In the genomic region with DNA sequence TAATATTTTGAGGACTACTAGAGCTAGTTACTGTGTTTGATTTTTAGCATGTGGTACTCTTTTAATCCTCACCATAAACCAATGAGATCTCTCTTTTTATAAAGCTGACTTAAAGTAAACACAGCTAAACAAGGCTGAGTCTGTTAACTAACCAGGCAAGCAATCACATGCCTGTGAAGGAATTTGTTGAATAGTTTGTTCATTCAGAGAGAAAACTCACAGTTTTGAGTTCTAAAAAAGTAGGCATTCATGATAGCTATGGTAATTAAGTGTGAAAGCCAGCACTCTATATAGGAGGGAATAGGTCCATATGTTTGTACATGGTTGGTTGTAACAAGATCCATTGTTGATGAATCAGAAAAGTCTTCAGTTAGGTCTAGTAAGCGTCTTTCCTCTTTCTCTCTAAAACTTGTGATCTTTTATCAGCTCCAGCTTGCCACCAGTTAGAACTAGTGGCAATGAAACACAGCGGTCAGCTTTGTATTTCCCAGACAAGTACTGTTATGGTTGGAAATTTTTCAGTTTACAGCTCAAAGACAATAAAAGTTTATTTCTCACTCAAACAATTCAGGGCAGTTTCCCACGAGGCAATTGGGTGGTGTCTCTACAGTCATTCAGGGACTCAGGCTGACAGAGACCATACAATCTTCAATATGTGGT, we compare ENCODE assay signal across 25 cellular contexts.
DNase-seq lines count a peak whose midpoint lies in the region; ATAC-seq and TF ChIP-seq lines count a peak whose summit lies in the region.
"Had no signal": no experiment of that assay in that cellular context is flagged by ENCODE, and none has a peak within 500 bp of the region (broad histone marks: within the 10 kb centered on the region; RNA-seq: fewer than 3 reads in every experiment).

No MANE protein-coding gene starts in this region.

- ATAC-seq in stimulated activated effector memory CD8-positive, alpha-beta T cell treated with anti-CD3 and anti-CD28 coated beads, Interleukin-12 subunit alpha, Interleukin-12 subunit beta, amount 100 ng/mL, for 72 hours = no peak
- no peak for ATAC-seq in HG02885 (IDR thresholded peaks at IDR 0.05; ENCODE audit: poor library complexity, unreplicated experiment)
- ATAC-seq: natural killer cell had no signal

- H3K4me3 ChIP-seq in colonic mucosa = no peak overlapping the region
- H3K4me3 ChIP-seq: testis had no signal

- H3K9me3 ChIP-seq in colonic mucosa = no peaks in the 10 kb centered on the region
- H3K9me3 ChIP-seq: testis had no signal

- peak; percentile 10 for DNase-seq in RPMI7951 (ENCODE audit: low read depth)
- peak; percentile 59 for DNase-seq in colonic mucosa
- peak; percentile 11 for DNase-seq in kidney tubule cell (ENCODE audit: low spot score)
- DNase-seq in renal cortical epithelial cell (ENCODE audit: low read depth) = peak; percentile 4
- no peak for DNase-seq in NCI-H345 (lab: John Stamatoyannopoulos, UW)
- no peak for DNase-seq in midbrain (lab: John Stamatoyannopoulos, UW)
- DNase-seq in stimulated activated effector memory CD8-positive, alpha-beta T cell treated with anti-CD3 and anti-CD28 coated beads, Interleukin-12 subunit alpha, Interleukin-12 subunit beta, amount 100 ng/mL, for 72 hours (ENCODE audit: low spot score in 2 of 2) = no peak
- DNase-seq: activated CD4-positive, alpha-beta memory T cell treated with anti-CD3 and anti-CD28 coated beads for 36 hours; activated effector memory CD4-positive, alpha-beta T cell treated with anti-CD3 and anti-CD28 coated beads, Interleukin-2, amount 50 U/mL, for 16 hours; dermis blood vessel endothelial cell; H7; IMR-90; kidney; natural killer cell; NCI-H1105 treated with DMSO at 0.1 percent for 48 hours; NCI-H2081; NCI-H510A treated with DMSO at 0.1 percent for 48 hours; posterior cingulate gyrus; RPMI8226; small intestine; stimulated activated naive CD4-positive, alpha-beta T cell; testis had no signal

- H3K36me3 ChIP-seq in colonic mucosa = no peaks in the 10 kb centered on the region

- no peak overlapping the region for H3K9ac ChIP-seq in colonic mucosa (ENCODE audit: low read depth in 2 of 2, low read length in 2 of 2)

- no peak for TF ChIP-seq CTCF in colonic mucosa (IDR thresholded peaks at IDR 0.05)

- no peaks in the 10 kb centered on the region for H3K36me3 Mint-ChIP-seq in stimulated activated effector memory CD8-positive, alpha-beta T cell treated with anti-CD3 and anti-CD28 coated beads, Interleukin-12 subunit alpha, Interleukin-12 subunit beta, amount 100 ng/mL, for 72 hours
- H3K36me3 Mint-ChIP-seq: activated CD4-positive, alpha-beta memory T cell treated with anti-CD3 and anti-CD28 coated beads for 36 hours; CD14-positive monocyte; memory B cell; natural killer cell had no signal

- no peaks in the 10 kb centered on the region for H3K27me3 ChIP-seq in colonic mucosa
- H3K27me3 ChIP-seq: testis had no signal

- H3K4me3 Mint-ChIP-seq in stimulated activated effector memory CD8-positive, alpha-beta T cell treated with anti-CD3 and anti-CD28 coated beads, Interleukin-12 subunit alpha, Interleukin-12 subunit beta, amount 100 ng/mL, for 72 hours = no peak overlapping the region
- H3K4me3 Mint-ChIP-seq: activated CD4-positive, alpha-beta memory T cell treated with anti-CD3 and anti-CD28 coated beads for 36 hours; CD14-positive monocyte; memory B cell; natural killer cell had no signal

- no peaks in the 10 kb centered on the region for H3K4me1 Mint-ChIP-seq in stimulated activated effector memory CD8-positive, alpha-beta T cell treated with anti-CD3 and anti-CD28 coated beads, Interleukin-12 subunit alpha, Interleukin-12 subunit beta, amount 100 ng/mL, for 72 hours
- H3K4me1 Mint-ChIP-seq: CD14-positive monocyte, memory B cell, natural killer cell had no signal

- intact Hi-C loops in colonic mucosa (cut with DNase I) = no loop called here

- no peak overlapping the region for H3K27ac Mint-ChIP-seq in stimulated activated effector memory CD8-positive, alpha-beta T cell treated with anti-CD3 and anti-CD28 coated beads, Interleukin-12 subunit alpha, Interleukin-12 subunit beta, amount 100 ng/mL, for 72 hours
- H3K27ac Mint-ChIP-seq: activated CD4-positive, alpha-beta memory T cell treated with anti-CD3 and anti-CD28 coated beads for 36 hours; CD14-positive monocyte; memory B cell; natural killer cell had no signal

- H3K27ac ChIP-seq in colonic mucosa = peak overlapping the region; percentile 62
- H3K27ac ChIP-seq: testis had no signal

- no peaks in the 10 kb centered on the region for H3K9me3 Mint-ChIP-seq in stimulated activated effector memory CD8-positive, alpha-beta T cell treated with anti-CD3 and anti-CD28 coated beads, Interleukin-12 subunit alpha, Interleukin-12 subunit beta, amount 100 ng/mL, for 72 hours
- H3K9me3 Mint-ChIP-seq: activated CD4-positive, alpha-beta memory T cell treated with anti-CD3 and anti-CD28 coated beads for 36 hours; memory B cell had no signal

- peaks cover 14% of the 10 kb centered on the region for H3K4me1 ChIP-seq in colonic mucosa
- H3K4me1 ChIP-seq: testis had no signal

Comparison
In these comparisons a context has a peak if more than half of its experiments do, and no peak if none do; other contexts are left out.
1. DNase-seq: peak in RPMI7951 (single experiment), colonic mucosa (single experiment), kidney tubule cell (single experiment) and renal cortical epithelial cell (single experiment); none in NCI-H345 (single experiment), midbrain (single experiment) and stimulated activated effector memory CD8-positive, alpha-beta T cell treated with anti-CD3 and anti-CD28 coated beads, Interleukin-12 subunit alpha, Interleukin-12 subunit beta, amount 100 ng/mL, for 72 hours (0 of 2).